ENCODE assay signal across 1 cellular context in genomic region chr13:72537782-72538181, GRCh38.
TF ChIP-seq lines count a peak whose summit lies in the region.

No MANE protein-coding gene starts in this region.

TF ChIP-seq in HepG2, 621 proteins besides CTCF, POLR2A, EP300 and RAD21 (continued from another document):
- TF ChIP-seq SNAPC4 (CRISPR knock-in tag; IDR thresholded peaks at IDR 0.05): peak; percentile 97
- TF ChIP-seq KMT2A (CRISPR knock-in tag; IDR thresholded peaks at IDR 0.05): no peak
- TF ChIP-seq SNAPC2 (CRISPR knock-in tag; IDR thresholded peaks at IDR 0.05): peak; percentile 99
- TF ChIP-seq SNAPC5 (CRISPR knock-in tag; IDR thresholded peaks at IDR 0.05; ENCODE audit: borderline replicate concordance): peak; percentile 90; the same call in 1 of the 2 replicates
